In the genomic region with DNA sequence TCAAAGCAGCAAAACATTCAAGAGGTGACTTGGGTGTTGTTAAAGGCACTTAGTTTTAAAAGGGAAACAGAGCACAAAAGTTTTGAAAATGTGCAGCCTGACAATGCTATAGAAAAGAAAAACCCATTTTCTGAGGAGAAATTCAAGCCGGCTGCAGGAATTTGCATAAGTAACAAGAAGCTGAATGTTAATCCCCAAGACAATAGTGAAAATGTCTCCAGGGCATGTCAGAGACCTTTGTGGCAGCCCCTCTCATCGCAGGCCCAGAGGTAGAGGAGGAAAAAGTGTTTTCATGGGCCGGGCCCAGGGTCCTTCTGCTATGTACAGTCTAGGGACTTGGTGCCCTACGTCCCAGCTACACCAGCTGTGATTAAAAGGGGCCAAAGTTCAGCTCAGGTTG, we compare ENCODE assay signal across 15 cellular contexts.
DNase-seq lines count a peak whose midpoint lies in the region; ATAC-seq lines count a peak whose summit lies in the region.
"Had no signal": no experiment of that assay in that cellular context is flagged by ENCODE, and none has a peak within 500 bp of the region (broad histone marks: within the 10 kb centered on the region; RNA-seq: fewer than 3 reads in every experiment).

No MANE protein-coding gene starts in this region.

- H3K9me3 ChIP-seq in HAP-1, result peaks cover 9% of the 10 kb centered on the region

- no peak for ATAC-seq in HG03159 (IDR thresholded peaks at IDR 0.05; ENCODE audit: unreplicated experiment)
- ATAC-seq: GM23338 had no signal

- H3K36me3 ChIP-seq in HAP-1 (replicated peaks), result no peaks in the 10 kb centered on the region
- H3K36me3 ChIP-seq: BLaER1 had no signal

- in situ Hi-C loops in HAP-1 (cut with MboI; ENCODE audit: low sequenced_read_pairs), result no loop called here

- no peak overlapping the region for H3K4me3 ChIP-seq in HAP-1
- H3K4me3 ChIP-seq: BLaER1, GM23338 had no signal

- peak; percentile 73 to 74 for DNase-seq in HAP-1 (ENCODE audit: low spot score in 2 of 2)
- DNase-seq in UCSD-AML1 (lab: John Stamatoyannopoulos, UW; ENCODE audit: unreplicated experiment), result peak; percentile 2
- DNase-seq in posterior vena cava (ENCODE audit: low spot score), result peak; percentile 41
- DNase-seq in NCI-H69 (lab: John Stamatoyannopoulos, UW), result no peak
- DNase-seq in MV-4-11 (lab: John Stamatoyannopoulos, UW), result no peak
- DNase-seq: CD4-positive, alpha-beta T cell; CD8-positive, alpha-beta memory T cell; DMS53; DMS79 treated with DMSO at 0.1 percent for 48 hours; GF-D8; H9; HFFc6 had no signal

- no peaks in the 10 kb centered on the region for H3K27me3 ChIP-seq in HAP-1 (ENCODE audit: low read depth)
- H3K27me3 ChIP-seq: BLaER1 had no signal

- intact Hi-C loops in posterior vena cava (cut with DNase I), result no loop called here

- H3K4me1 ChIP-seq in HAP-1, result peaks cover 7% of the 10 kb centered on the region
- H3K4me1 ChIP-seq: BLaER1 had no signal

Comparison
In these comparisons a context has a peak if more than half of its experiments do, and no peak if none do; other contexts are left out.
1. DNase-seq: peak in HAP-1 (2 of 2), UCSD-AML1 (single experiment) and posterior vena cava (single experiment); none in NCI-H69 (single experiment) and MV-4-11 (single experiment).